In genomic region chr22:23787910-23788309, GRCh38 we compare ENCODE assay signal across 7 cellular contexts. TPM values are rescaled to one million over a fixed set of nuclear protein-coding genes. Genes with fewer than 3 reads are reported as not detected.
A peak's percentile ranks its signal among the peaks of the same experiment; 100 is the strongest.
DNase-seq lines count a peak whose midpoint lies in the region; ATAC-seq and TF ChIP-seq lines count a peak whose summit lies in the region.

No MANE protein-coding gene starts in this region.

- peaks cover 30% of the 10 kb centered on the region for H3K36me3 ChIP-seq in iPS-20b (ENCODE audit: insufficient read depth, low read depth, low read length)

- H3K27ac ChIP-seq in HL-60 (replicated peaks) (peak overlapping the region; percentile 97; the same call in 1 of the 2 replicates), iPS-20b (ENCODE audit: low read length) (peak overlapping the region; percentile 18)

- DNase-seq in HL-60 (ENCODE audit: low read depth in 1 of 2, low spot score in 1 of 2) (no peak), putamen (ENCODE audit: low spot score) (no peak)
- no peak for DNase-seq in stimulated activated naive CD8-positive, alpha-beta T cell treated with anti-CD3 and anti-CD28 coated beads, Interleukin-15, amount 100 ng/mL, for 72 hours

- peak overlapping the region; percentile 94 for H3K4me3 Mint-ChIP-seq in activated T-helper 17 cell treated with anti-CD3 and anti-CD28 coated beads, Interleukin-2, amount 50 U/mL, for 72 hours
- peak overlapping the region; percentile 90 for H3K4me3 Mint-ChIP-seq in stimulated activated naive CD8-positive, alpha-beta T cell treated with anti-CD3 and anti-CD28 coated beads, Interleukin-15, amount 100 ng/mL, for 72 hours

- H3K4me3 ChIP-seq in HL-60 (replicated peaks; ENCODE audit: insufficient read depth, low read length) (peak overlapping the region; percentile 73), iPS-20b (ENCODE audit: low read length) (peak overlapping the region; percentile 92)

- no peaks in the 10 kb centered on the region for H3K9me3 ChIP-seq in iPS-20b (ENCODE audit: insufficient read depth, low read depth, low read length)

- H3K27me3 ChIP-seq in HL-60 (ENCODE audit: insufficient read depth, poor library complexity, severe bottlenecking) (no peaks in the 10 kb centered on the region), iPS-20b (ENCODE audit: insufficient read depth, low read length) (no peaks in the 10 kb centered on the region)

- peaks cover 6% of the 10 kb centered on the region for H3K4me1 Mint-ChIP-seq in activated T-helper 17 cell treated with anti-CD3 and anti-CD28 coated beads, Interleukin-2, amount 50 U/mL, for 72 hours
- peaks cover 55% of the 10 kb centered on the region for H3K4me1 Mint-ChIP-seq in stimulated activated naive CD8-positive, alpha-beta T cell treated with anti-CD3 and anti-CD28 coated beads, Interleukin-15, amount 100 ng/mL, for 72 hours

- no peak for ATAC-seq in activated T-helper 17 cell treated with anti-CD3 and anti-CD28 coated beads, Interleukin-2, amount 50 U/mL, for 72 hours (replicated peaks)
- ATAC-seq in stimulated activated naive CD8-positive, alpha-beta T cell treated with anti-CD3 and anti-CD28 coated beads, Interleukin-15, amount 100 ng/mL, for 72 hours = no peak
- ATAC-seq in GM19035 (IDR thresholded peaks at IDR 0.05; ENCODE audit: unreplicated experiment) (no peak), GM19395 (IDR thresholded peaks at IDR 0.05; ENCODE audit: unreplicated experiment) (no peak)

- H3K4me1 ChIP-seq in iPS-20b (ENCODE audit: insufficient read depth, low read length) = peaks cover 12% of the 10 kb centered on the region

- H3K27me3 Mint-ChIP-seq in activated T-helper 17 cell treated with anti-CD3 and anti-CD28 coated beads, Interleukin-2, amount 50 U/mL, for 72 hours = no peaks in the 10 kb centered on the region
- H3K27me3 Mint-ChIP-seq in stimulated activated naive CD8-positive, alpha-beta T cell treated with anti-CD3 and anti-CD28 coated beads, Interleukin-15, amount 100 ng/mL, for 72 hours = no peaks in the 10 kb centered on the region

- no peak for TF ChIP-seq CTCF in HL-60 (IDR thresholded peaks at IDR 0.05; ENCODE audit: insufficient read depth, low read length)

- H3K9ac ChIP-seq in iPS-20b (ENCODE audit: low read depth, low read length) = peak overlapping the region; percentile 97

- H3K36me3 Mint-ChIP-seq in activated T-helper 17 cell treated with anti-CD3 and anti-CD28 coated beads, Interleukin-2, amount 50 U/mL, for 72 hours (ENCODE audit: low read depth) = peaks cover 17% of the 10 kb centered on the region

- no peaks in the 10 kb centered on the region for H3K9me3 Mint-ChIP-seq in activated T-helper 17 cell treated with anti-CD3 and anti-CD28 coated beads, Interleukin-2, amount 50 U/mL, for 72 hours
- no peaks in the 10 kb centered on the region for H3K9me3 Mint-ChIP-seq in stimulated activated naive CD8-positive, alpha-beta T cell treated with anti-CD3 and anti-CD28 coated beads, Interleukin-15, amount 100 ng/mL, for 72 hours

- peak overlapping the region; percentile 89 for H3K27ac Mint-ChIP-seq in activated T-helper 17 cell treated with anti-CD3 and anti-CD28 coated beads, Interleukin-2, amount 50 U/mL, for 72 hours
- H3K27ac Mint-ChIP-seq in stimulated activated naive CD8-positive, alpha-beta T cell treated with anti-CD3 and anti-CD28 coated beads, Interleukin-15, amount 100 ng/mL, for 72 hours = peak overlapping the region; percentile 12 to 97

RNA-seq across cellular contexts. Expression of gene SMARCB1, which starts 1.1 kb away (rescaled TPM):
- 10 to 100 TPM; 51.4 to 70.1 TPM for total RNA-seq in activated T-helper 17 cell treated with anti-CD3 and anti-CD28 coated beads, Interleukin-2, amount 50 U/mL, for 72 hours

RNA-seq across cellular contexts. Expression of gene MMP11, which starts 15.3 kb away (rescaled TPM):
- under 1 TPM; 0.45 to 0.50 TPM for total RNA-seq in activated T-helper 17 cell treated with anti-CD3 and anti-CD28 coated beads, Interleukin-2, amount 50 U/mL, for 72 hours

RNA-seq across cellular contexts. Expression of gene CHCHD10, which starts 20.1 kb away (rescaled TPM):
- 100 to 1,000 TPM in 1 of 2 donors, 10 to 100 TPM in 1; 49.6 to 104 TPM for total RNA-seq in activated T-helper 17 cell treated with anti-CD3 and anti-CD28 coated beads, Interleukin-2, amount 50 U/mL, for 72 hours

RNA-seq across cellular contexts. Expression of gene C22orf15, which starts 25.1 kb away (rescaled TPM):
- total RNA-seq in activated T-helper 17 cell treated with anti-CD3 and anti-CD28 coated beads, Interleukin-2, amount 50 U/mL, for 72 hours = not detected

RNA-seq across cellular contexts. Expression of gene VPREB3, which starts 33.7 kb away (rescaled TPM):
- total RNA-seq in activated T-helper 17 cell treated with anti-CD3 and anti-CD28 coated beads, Interleukin-2, amount 50 U/mL, for 72 hours = not detected
